8 cellular contexts compared by ENCODE assay signal in genomic region chr9:15135167-15135792, GRCh38.
DNase-seq lines count a peak whose midpoint lies in the region; ATAC-seq, FAIRE-seq and TF ChIP-seq lines count a peak whose summit lies in the region.

No MANE protein-coding gene starts in this region.

- peak; percentile 88 for ATAC-seq in GM19455 (IDR thresholded peaks at IDR 0.05; ENCODE audit: unreplicated experiment)
- ATAC-seq in HG03520 (IDR thresholded peaks at IDR 0.05; ENCODE audit: unreplicated experiment): peak; percentile 72
- peak; percentile 91 for ATAC-seq in activated CD8-positive, alpha-beta T cell treated with anti-CD3 and anti-CD28 coated beads for 36 hours
- peak; percentile 73 for ATAC-seq in thoracic aorta (ENCODE audit: insufficient number of reproducible peaks, low FRiP score, low read depth)

- H3K4me1 Mint-ChIP-seq in activated CD8-positive, alpha-beta T cell treated with anti-CD3 and anti-CD28 coated beads for 36 hours (ENCODE audit: low read depth): no peaks in the 10 kb centered on the region

- CTCF ChIA-PET in activated CD8-positive, alpha-beta T cell treated with anti-CD3 and anti-CD28 coated beads for 36 hours (lab: Charles Lee): interaction anchor here (0.6 to 2.7 kb wide), 36 partner anchors 11 to 522 kb away, joined by 3 to 70 read pairs (median 4); no protein-coding TSS in a partner anchor

- H3K27ac ChIP-seq in thoracic aorta: no peak overlapping the region

- H3K9me3 Mint-ChIP-seq in activated CD8-positive, alpha-beta T cell treated with anti-CD3 and anti-CD28 coated beads for 36 hours: no peaks in the 10 kb centered on the region

- H3K4me1 ChIP-seq in thoracic aorta (ENCODE audit: control insufficient read depth in 1 of 2, low read depth in 2 of 2): no peaks in the 10 kb centered on the region

- intact Hi-C loops in activated CD8-positive, alpha-beta T cell treated with anti-CD3 and anti-CD28 coated beads for 36 hours (cut with micrococcal nuclease): loop anchor here (2.0 to 10.0 kb wide), 2 partner anchors 30 to 520 kb away; no protein-coding TSS in a partner anchor

- no peak overlapping the region for H3K4me3 Mint-ChIP-seq in activated CD8-positive, alpha-beta T cell treated with anti-CD3 and anti-CD28 coated beads for 36 hours

- no peaks in the 10 kb centered on the region for H3K36me3 ChIP-seq in thoracic aorta

- no peaks in the 10 kb centered on the region for H3K9me3 ChIP-seq in thoracic aorta

- FAIRE-seq in D721Med (lab: Jason Lieb, UNC): peak; percentile 88

- H3K36me3 Mint-ChIP-seq in activated CD8-positive, alpha-beta T cell treated with anti-CD3 and anti-CD28 coated beads for 36 hours (ENCODE audit: low read depth): no peaks in the 10 kb centered on the region

- H3K27me3 Mint-ChIP-seq in activated CD8-positive, alpha-beta T cell treated with anti-CD3 and anti-CD28 coated beads for 36 hours: no peaks in the 10 kb centered on the region

- DNase-seq in D721Med (ENCODE audit: insufficient read length, low spot score): peak; percentile 59
- DNase-seq in NCI-H526 treated with DMSO at 0.1 percent for 48 hours (lab: John Stamatoyannopoulos, UW): peak; percentile 86
- DNase-seq in activated CD8-positive, alpha-beta T cell treated with anti-CD3 and anti-CD28 coated beads for 36 hours: peak; percentile 51
- peak; percentile 73 for DNase-seq in epithelial cell of esophagus (ENCODE audit: low read depth)
- DNase-seq in mucosa of gallbladder (ENCODE audit: low spot score): peak; percentile 58
- no peak for DNase-seq in thoracic aorta (ENCODE audit: low spot score)

- no peaks in the 10 kb centered on the region for H3K27me3 ChIP-seq in thoracic aorta (replicated peaks; ENCODE audit: insufficient read depth)

- no peak overlapping the region for H3K27ac Mint-ChIP-seq in activated CD8-positive, alpha-beta T cell treated with anti-CD3 and anti-CD28 coated beads for 36 hours

- POLR2A ChIA-PET in activated CD8-positive, alpha-beta T cell treated with anti-CD3 and anti-CD28 coated beads for 36 hours (lab: Charles Lee): interaction anchor here (0.9 kb wide), 1 partner anchor 237 kb away, joined by 3 read pairs; no protein-coding TSS in a partner anchor

- H3K4me3 ChIP-seq in epithelial cell of esophagus (ENCODE audit: low read length) (no peak overlapping the region), thoracic aorta (peak overlapping the region; percentile 46)

- TF ChIP-seq CTCF in D721Med (IDR thresholded peaks at IDR 0.05; ENCODE audit: insufficient read depth, missing control alignments) (peak; percentile 89), epithelial cell of esophagus (IDR thresholded peaks at IDR 0.05; ENCODE audit: insufficient read depth, low read depth, low read length, missing control alignments) (peak; percentile 97), thoracic aorta (IDR thresholded peaks at IDR 0.05) (peak; percentile 92)
- peak; percentile 84 for TF ChIP-seq CTCF in activated CD8-positive, alpha-beta T cell treated with anti-CD3 and anti-CD28 coated beads for 36 hours (IDR thresholded peaks at IDR 0.05)
